Comparison of ENCODE assay signal across 1 cellular context in the genomic region with DNA sequence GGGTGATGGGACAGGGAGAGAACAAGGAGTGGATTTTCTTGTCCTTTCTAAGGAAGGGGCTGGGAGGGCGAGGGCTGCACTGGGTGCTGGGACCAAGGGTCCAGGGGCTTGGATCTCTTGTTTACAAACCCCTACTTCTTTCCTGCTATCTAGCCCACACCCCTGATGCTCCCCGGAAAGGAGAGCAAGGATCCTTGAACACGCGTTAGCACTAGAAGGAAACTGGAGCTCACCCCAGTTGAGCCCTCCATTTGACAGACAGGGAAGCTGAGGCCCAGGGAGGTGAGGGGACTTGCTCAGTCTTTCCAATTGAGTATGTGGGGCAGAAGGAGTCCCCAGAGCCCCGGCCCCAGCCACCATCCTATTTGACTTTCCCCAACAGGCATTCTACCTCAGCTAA.
TF ChIP-seq lines count a peak whose summit lies in the region.

No MANE protein-coding gene starts in this region.

TF ChIP-seq in IMR-90, 13 proteins besides CTCF, POLR2A, EP300 and RAD21:
- no peak for TF ChIP-seq CHD1 (IDR thresholded peaks at IDR 0.05; ENCODE audit: low read depth, low read length)
- TF ChIP-seq MAZ (IDR thresholded peaks at IDR 0.05; ENCODE audit: borderline replicate concordance, low read depth, low read length), result no peak
- TF ChIP-seq SMC3 (IDR thresholded peaks at IDR 0.05; ENCODE audit: low read depth, low read length), result no peak
- no peak for TF ChIP-seq FOS (IDR thresholded peaks at IDR 0.05; ENCODE audit: low read depth, low read length)
- no peak for TF ChIP-seq NFE2L2 (IDR thresholded peaks at IDR 0.05; ENCODE audit: low read depth, low read length)
- TF ChIP-seq, protein P1, sequence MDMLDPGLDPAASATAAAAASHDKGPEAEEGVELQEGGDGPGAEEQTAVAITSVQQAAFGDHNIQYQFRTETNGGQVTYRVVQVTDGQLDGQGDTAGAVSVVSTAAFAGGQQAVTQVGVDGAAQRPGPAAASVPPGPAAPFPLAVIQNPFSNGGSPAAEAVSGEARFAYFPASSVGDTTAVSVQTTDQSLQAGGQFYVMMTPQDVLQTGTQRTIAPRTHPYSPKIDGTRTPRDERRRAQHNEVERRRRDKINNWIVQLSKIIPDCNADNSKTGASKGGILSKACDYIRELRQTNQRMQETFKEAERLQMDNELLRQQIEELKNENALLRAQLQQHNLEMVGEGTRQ (IDR thresholded peaks at IDR 0.05; ENCODE audit: low read depth, low read length), result no peak
- TF ChIP-seq RCOR1 (IDR thresholded peaks at IDR 0.05; ENCODE audit: insufficient replicate concordance, low read length), result no peak
